9 cellular contexts compared by ENCODE assay signal in genomic region chr15:48946088-48946839, GRCh38. TPM values are rescaled to one million over a fixed set of nuclear protein-coding genes. Genes with fewer than 3 reads are reported as not detected.
DNase-seq lines count a peak whose midpoint lies in the region; ATAC-seq and TF ChIP-seq lines count a peak whose summit lies in the region.
"Had no signal": no experiment of that assay in that cellular context is flagged by ENCODE, and none has a peak within 500 bp of the region (broad histone marks: within the 10 kb centered on the region; RNA-seq: fewer than 3 reads in every experiment).

No MANE protein-coding gene starts in this region.

- in situ Hi-C loops in astrocyte of the spinal cord (cut with HindIII; ENCODE audit: low sequenced_read_pairs), result no loop called here

- peak overlapping the region in 1 of 2 donors; percentile 47 for H3K27ac ChIP-seq in lung (ENCODE audit: low read depth in 1 of 2, low read length in 1 of 2)
- H3K27ac ChIP-seq in right lobe of liver, result no peak overlapping the region
- H3K27ac ChIP-seq in vagina, result no peak overlapping the region

- no peak overlapping the region for H2AFZ ChIP-seq in Loucy (ENCODE audit: low read length)

- H3K9me3 ChIP-seq in Loucy (ENCODE audit: insufficient read depth, low read depth, low read length), result no peaks in the 10 kb centered on the region
- H3K9me3 ChIP-seq in lung (ENCODE audit: control insufficient read depth in 2 of 2, insufficient read depth in 1 of 2, low read length in 1 of 2), result no peaks in the 10 kb centered on the region
- no peaks in the 10 kb centered on the region for H3K9me3 ChIP-seq in right lobe of liver
- no peaks in the 10 kb centered on the region for H3K9me3 ChIP-seq in vagina

- TF ChIP-seq CTCF in Loucy (conservative IDR thresholded peaks at IDR 0.05; ENCODE audit: low read length) (no peak), astrocyte of the spinal cord (IDR thresholded peaks at IDR 0.05; ENCODE audit: low read depth, low read length) (no peak), lung (IDR thresholded peaks at IDR 0.05; ENCODE audit: control extremely low read depth, extremely low read depth) (no peak), right lobe of liver (IDR thresholded peaks at IDR 0.05) (no peak), vagina (IDR thresholded peaks at IDR 0.05) (no peak)

- no peak overlapping the region for H3K9ac ChIP-seq in Loucy (ENCODE audit: low read depth, low read length, poor library complexity, severe bottlenecking)

- TF ChIP-seq POLR2A in right lobe of liver (IDR thresholded peaks at IDR 0.05), result no peak
- no peak for TF ChIP-seq POLR2A in vagina (IDR thresholded peaks at IDR 0.05)

- no peaks in the 10 kb centered on the region for H4K20me1 ChIP-seq in Loucy (ENCODE audit: insufficient read depth, low read length, poor library complexity, severe bottlenecking)

- H3K36me3 ChIP-seq in Loucy (ENCODE audit: insufficient read depth, low read length), result no peaks in the 10 kb centered on the region
- no peaks in the 10 kb centered on the region for H3K36me3 ChIP-seq in lung (ENCODE audit: control insufficient read depth in 2 of 2, insufficient read depth in 2 of 2, low read length in 2 of 2)
- no peaks in the 10 kb centered on the region for H3K36me3 ChIP-seq in right lobe of liver
- H3K36me3 ChIP-seq in vagina, result no peaks in the 10 kb centered on the region

- no peaks in the 10 kb centered on the region for H3K9me2 ChIP-seq in Loucy (replicated peaks; ENCODE audit: low read depth, low read length)

- H3K4me1 ChIP-seq in Loucy (ENCODE audit: insufficient read depth, low read length, poor library complexity, severe bottlenecking) (peaks cover 17% of the 10 kb centered on the region), lung (ENCODE audit: control insufficient read depth in 2 of 2, insufficient read depth in 2 of 2, low read length in 2 of 2) (peaks cover 1 to 7% of the 10 kb centered on the region in 2 donors), right lobe of liver (no peaks in the 10 kb centered on the region), vagina (no peaks in the 10 kb centered on the region)

- peak; percentile 56 for DNase-seq in astrocyte of the spinal cord (ENCODE audit: low read depth, low spot score)
- DNase-seq in lung (ENCODE audit: low spot score), result no peak
- DNase-seq in right lobe of liver, result no peak
- DNase-seq in vagina (ENCODE audit: extremely low spot score in 2 of 2), result no peak
- DNase-seq in OCI-M2 (lab: John Stamatoyannopoulos, UW; ENCODE audit: unreplicated experiment), result no peak
- DNase-seq: activated CD8-positive, alpha-beta memory T cell treated with anti-CD3 and anti-CD28 coated beads, Interleukin-2, amount 50 U/mL, for 4 hours had no signal

- H3F3A ChIP-seq in Loucy (ENCODE audit: low read depth), result no peaks in the 10 kb centered on the region

- no peaks in the 10 kb centered on the region for H3K27me3 ChIP-seq in Loucy (ENCODE audit: insufficient read depth, low read length, poor library complexity, severe bottlenecking)
- H3K27me3 ChIP-seq in lung (ENCODE audit: control insufficient read depth, insufficient read depth), result no peaks in the 10 kb centered on the region
- no peaks in the 10 kb centered on the region for H3K27me3 ChIP-seq in right lobe of liver
- no peaks in the 10 kb centered on the region for H3K27me3 ChIP-seq in vagina

- WGBS in lung, 2 donors, result 36 to 38% methylated on average over 5 of the region's 5 CpGs
- WGBS in right lobe of liver (ENCODE audit: insufficient coverage, low coverage, low lambda C conversion rate, missing lambda C conversion rate), result 23% methylated on average over 5 of the region's 5 CpGs

- H3K4me2 ChIP-seq in Loucy (ENCODE audit: low read depth, low read length, poor library complexity, severe bottlenecking), result peak overlapping the region; percentile 9

- H3K4me3 ChIP-seq in Loucy (ENCODE audit: low read length, poor library complexity, severe bottlenecking) (no peak overlapping the region), astrocyte of the spinal cord (ENCODE audit: low read depth, low read length) (no peak overlapping the region), lung (no peak overlapping the region), right lobe of liver (no peak overlapping the region), vagina (no peak overlapping the region)

- no peaks in the 10 kb centered on the region for H3K79me2 ChIP-seq in Loucy (ENCODE audit: insufficient read depth, low read length)

- ATAC-seq in GM18511 (IDR thresholded peaks at IDR 0.05; ENCODE audit: unreplicated experiment) (peak; percentile 71), lung (ENCODE audit: insufficient read depth, low FRiP score) (peak; percentile 58), HG02763 (IDR thresholded peaks at IDR 0.05; ENCODE audit: unreplicated experiment) (no peak), right lobe of liver (no peak)

- intact Hi-C loops in right lobe of liver (cut with DNase I), result no loop called here
- intact Hi-C loops in vagina (cut with DNase I), result no loop called here

RNA-seq across cellular contexts. Expression of gene SHC4, which starts 17.5 kb away (rescaled TPM):
- total RNA-seq in lung (1 to 10 TPM in 1 of 2 donors, under 1 TPM in 1; 0.67 to 1.9 TPM), right lobe of liver (under 1 TPM in 3 of 6 experiments, not detected in 3; 0.04 to 0.87 (median 0.04) TPM), vagina (0.25 TPM)
- under 1 TPM; 0.09 to 0.20 TPM for polyA plus RNA-seq in lung

Comparison
In these comparisons a context has a peak if more than half of its experiments do, and no peak if none do; other contexts are left out.
1. ATAC-seq: peak in GM18511 (single experiment) and lung (single experiment); none in HG02763 (single experiment) and right lobe of liver (0 of 4).